6 cellular contexts compared by ENCODE assay signal in genomic region chr17:46223041-46223440, GRCh38. TPM values are rescaled to one million over a fixed set of nuclear protein-coding genes. Genes with fewer than 3 reads are reported as not detected.
DNase-seq lines count a peak whose midpoint lies in the region; ATAC-seq, FAIRE-seq and TF ChIP-seq lines count a peak whose summit lies in the region.
"Not testable (repeated sequence)": the region's sequence is repeated elsewhere in the genome, so short reads cannot be mapped to it uniquely, and the experiment has no call there.

No MANE protein-coding gene starts in this region.

- not testable (repeated sequence) for H3K9me2 ChIP-seq in OCI-LY7 (ENCODE audit: insufficient read depth, low read length)

- not testable (repeated sequence) for H3K27me3 Mint-ChIP-seq in activated T-helper 17 cell treated with anti-CD3 and anti-CD28 coated beads, Interleukin-2, amount 50 U/mL, for 72 hours; nephron (ENCODE audit: low read depth)

- RAD21 ChIA-PET in GM12878 (lab: Charles Lee; ENCODE audit: unreplicated experiment), result not testable (repeated sequence)

- not testable (repeated sequence) for H3K27ac ChIP-seq in OCI-LY7 (ENCODE audit: low read depth, low read length, poor library complexity, severe bottlenecking); GM12878 (ENCODE audit: control insufficient read depth, insufficient read depth); foreskin keratinocyte

- not testable (repeated sequence) for H3K9me3 ChIP-seq in OCI-LY7 (ENCODE audit: low read length); GM12878 (replicated peaks; ENCODE audit: control insufficient read depth, insufficient read depth, low read length)

- not testable (repeated sequence) for H3K9ac ChIP-seq in GM12878 (ENCODE audit: control insufficient read depth, insufficient read depth, low read length)

- peaks cover 34% of the 10 kb centered on the region for H3K36me3 Mint-ChIP-seq in activated T-helper 17 cell treated with anti-CD3 and anti-CD28 coated beads, Interleukin-2, amount 50 U/mL, for 72 hours (ENCODE audit: low read depth)
- H3K36me3 Mint-ChIP-seq in nephron (ENCODE audit: low read depth), result peaks cover 22% of the 10 kb centered on the region

- POLR2A ChIA-PET in OCI-LY7 (lab: Charles Lee); GM12878 (lab: Charles Lee): not testable (repeated sequence)

- in situ Hi-C loops in GM12878 (cut with MboI), result not testable (repeated sequence)

- TF ChIP-seq CTCF in OCI-LY7 (conservative IDR thresholded peaks at IDR 0.05; ENCODE audit: low read length); GM12878 (IDR thresholded peaks at IDR 0.05 in 2 of 3, conservative IDR thresholded peaks at IDR 0.05 in 1 of 3; ENCODE audit: control insufficient read depth in 2 of 3, extremely low read depth in 1 of 3, insufficient read depth in 1 of 3, low read depth in 3 of 3, low read length in 3 of 3); foreskin keratinocyte (conservative IDR thresholded peaks at IDR 0.05); nephron (IDR thresholded peaks at IDR 0.05; ENCODE audit: unreplicated experiment in 3 of 3): not testable (repeated sequence)

- peak; percentile 55 to 63 for ATAC-seq in activated CD4-positive, CD25-positive, alpha-beta regulatory T cell treated with anti-CD3 and anti-CD28 coated beads, Interleukin-2, amount 50 U/mL, for 24 hours
- peak; percentile 67 for ATAC-seq in activated T-helper 17 cell treated with anti-CD3 and anti-CD28 coated beads, Interleukin-2, amount 50 U/mL, for 72 hours (replicated peaks)
- ATAC-seq in GM12878, result not testable (repeated sequence)
- ATAC-seq in foreskin keratinocyte, result peak; percentile 58

- H3K27me3 ChIP-seq in GM12878 (replicated peaks in 1 of 2; ENCODE audit: control insufficient read depth in 2 of 2, insufficient read depth in 2 of 2, low read length in 1 of 2); foreskin keratinocyte: not testable (repeated sequence)

- intact Hi-C loops in OCI-LY7 (cut with micrococcal nuclease; ENCODE audit: unreplicated experiment); GM12878 (cut with micrococcal nuclease; ENCODE audit: unreplicated experiment): not testable (repeated sequence)

- BruUV-seq in OCI-LY7 (replicated peaks; lab: Mats Ljungman, UMichigan) (TSS peak; percentile 70), GM12878 (replicated peaks; lab: Mats Ljungman, UMichigan) (TSS peak; percentile 68)

- CTCF ChIA-PET in OCI-LY7 (lab: Charles Lee; ENCODE audit: unreplicated experiment); GM12878 (lab: Yijun Ruan, JAX): not testable (repeated sequence)

- not testable (repeated sequence) for H3K79me2 ChIP-seq in OCI-LY7 (ENCODE audit: insufficient read depth, low read depth, low read length); GM12878 (ENCODE audit: control insufficient read depth, insufficient read depth, low read length)

- H3K27ac Mint-ChIP-seq in activated T-helper 17 cell treated with anti-CD3 and anti-CD28 coated beads, Interleukin-2, amount 50 U/mL, for 72 hours; nephron: not testable (repeated sequence)

- not testable (repeated sequence) for H3K4me1 Mint-ChIP-seq in activated T-helper 17 cell treated with anti-CD3 and anti-CD28 coated beads, Interleukin-2, amount 50 U/mL, for 72 hours; nephron

- SMC1A ChIA-PET in GM12878 (lab: Charles Lee; ENCODE audit: uncharacterized antibody, unreplicated experiment), result not testable (repeated sequence)

- not testable (repeated sequence) for H3K4me3 ChIP-seq in OCI-LY7 (ENCODE audit: low read depth, low read length, poor library complexity, severe bottlenecking); GM12878

- H2AFZ ChIP-seq in OCI-LY7 (ENCODE audit: low read length); GM12878 (ENCODE audit: control insufficient read depth, low read depth, low read length): not testable (repeated sequence)

- TF ChIP-seq POLR2A in GM12878 (IDR thresholded peaks at IDR 0.05; ENCODE audit: low read depth, low read length), result not testable (repeated sequence)

- not testable (repeated sequence) for FAIRE-seq in GM12878 (lab: Jason Lieb, UNC)

- peak overlapping the region; percentile 84 for H3K4me3 Mint-ChIP-seq in activated T-helper 17 cell treated with anti-CD3 and anti-CD28 coated beads, Interleukin-2, amount 50 U/mL, for 72 hours
- peak overlapping the region in 2 of 3 experiments; percentile 55 to 72 for H3K4me3 Mint-ChIP-seq in nephron

- H3K36me3 ChIP-seq in OCI-LY7 (ENCODE audit: insufficient read depth, low read length), result peaks cover 22% of the 10 kb centered on the region
- not testable (repeated sequence) for H3K36me3 ChIP-seq in GM12878 (ENCODE audit: control insufficient read depth in 2 of 2, insufficient read depth in 2 of 2, low read length in 1 of 2)

- not testable (repeated sequence) for TF ChIP-seq EP300 in GM12878 (IDR thresholded peaks at IDR 0.05; ENCODE audit: borderline replicate concordance in 1 of 2, control insufficient read depth in 1 of 2, low read depth in 2 of 2, low read length in 2 of 2)

- H3K4me1 ChIP-seq in OCI-LY7 (ENCODE audit: insufficient read depth, low read length, poor library complexity, severe bottlenecking); GM12878 (ENCODE audit: control insufficient read depth, insufficient read depth, low read length); foreskin keratinocyte: not testable (repeated sequence)

- 100% methylated on average over 1 of the region's 2 CpGs for WGBS in GM12878 (ENCODE audit: insufficient coverage, insufficient replicate concordance, low lambda C conversion rate, missing lambda C conversion rate)

- not testable (repeated sequence) for H4K20me1 ChIP-seq in OCI-LY7 (ENCODE audit: insufficient read depth, low read length); GM12878 (ENCODE audit: control insufficient read depth, insufficient read depth)

- not testable (repeated sequence) for DNase-seq in OCI-LY7 (ENCODE audit: low spot score); GM12878 (ENCODE audit: low read depth, low spot score); foreskin keratinocyte

- not testable (repeated sequence) for TF ChIP-seq RAD21 in GM12878 (IDR thresholded peaks at IDR 0.05; ENCODE audit: insufficient read depth, low read depth, low read length)

- not testable (repeated sequence) for H3K4me2 ChIP-seq in OCI-LY7 (ENCODE audit: low read length); GM12878 (ENCODE audit: control insufficient read depth, insufficient read depth)

- H3K9me3 Mint-ChIP-seq in activated T-helper 17 cell treated with anti-CD3 and anti-CD28 coated beads, Interleukin-2, amount 50 U/mL, for 72 hours; nephron: not testable (repeated sequence)

RNA-seq across cellular contexts. Expression of gene KANSL1, which starts 29.8 kb away (rescaled TPM):
- total RNA-seq in OCI-LY7 (2014; rRNA removed; shearing (Covaris generic)), result 92.1 and 96.9 TPM in 2 replicates
- total RNA-seq in OCI-LY7 (2022), result 129 and 130 TPM in 2 replicates
- total RNA-seq in activated T-helper 17 cell treated with anti-CD3 and anti-CD28 coated beads, Interleukin-2, amount 50 U/mL, for 72 hours, result 100 to 1,000 TPM in 1 of 2 donors, 10 to 100 TPM in 1; 83.6 to 170 TPM
- total RNA-seq in GM12878 (2013; cell fraction: nucleolus; rRNA removed), result 808 and 890 TPM in 2 replicates
- 38.1 and 41.9 TPM in 2 replicates for total RNA-seq in GM12878 (2014; rRNA removed)
- total RNA-seq in GM12878 (2014; rRNA removed; fragmentation: Illumina TruSeq; extraction: Trizol), result 55.1 and 58.9 TPM in 2 replicates
- 53.1 and 60.6 TPM in 2 replicates for total RNA-seq in GM12878 (2021)
- 19.3 TPM for polyA plus RNA-seq in GM12878 (2011; ENCODE audit: low read depth)
- polyA plus RNA-seq in GM12878 (2011; rRNA removed), result 29.8 and 35.5 TPM in 2 replicates
- polyA plus RNA-seq in GM12878 (2011; cell fraction: cytosol; rRNA removed), result 19.6 and 36.4 TPM in 2 replicates
- polyA plus RNA-seq in GM12878 (2011; cell fraction: nucleus; rRNA removed), result 91.2 and 109 TPM in 2 replicates
- polyA plus RNA-seq in GM12878 (2012), result 21.5 and 25.3 TPM in 2 replicates
- polyA plus RNA-seq in GM12878 (2014; fragmentation: Illumina TruSeq; extraction: Trizol), result 27.4 and 30.2 TPM in 2 replicates
- polyA plus RNA-seq in GM12878 (2014; fragmentation: Nextera tagmentation; extraction: Ambion mirVana), result 1 to 10 TPM; 4.7 to 8.8 TPM
- 21.8 and 28.6 TPM in 2 replicates for polyA plus RNA-seq in GM12878 (2014; rRNA removed)
- polyA plus RNA-seq in GM12878 (2016; fragmentation: Nextera tagmentation; extraction: Ambion mirVana), result 10 to 100 TPM; 17.9 to 22.1 TPM
- polyA minus RNA-seq in GM12878 (2011; rRNA and poly(A)+ RNA removed), result 165 and 213 TPM in 2 replicates
- polyA minus RNA-seq in GM12878 (2011; cell fraction: cytosol; rRNA and poly(A)+ RNA removed), result 49.7 and 57.3 TPM in 2 replicates
- polyA minus RNA-seq in GM12878 (2011; cell fraction: nucleus; rRNA and poly(A)+ RNA removed), result 183 and 241 TPM in 2 replicates
- 33.9 and 35.8 TPM in 2 replicates for total RNA-seq in foreskin keratinocyte
- 6.8 and 7.6 TPM in 2 replicates for polyA plus RNA-seq in foreskin keratinocyte
